In genomic region chr6:146364816-146365594, GRCh38 we compare ENCODE assay signal across 19 cellular contexts.
"Had no signal": no experiment of that assay in that cellular context is flagged by ENCODE, and none has a peak within 500 bp of the region (broad histone marks: within the 10 kb centered on the region; RNA-seq: fewer than 3 reads in every experiment).

No MANE protein-coding gene starts in this region.

- H3K4me1 Mint-ChIP-seq: memory B cell, nephron had no signal

- H3K27ac Mint-ChIP-seq: memory B cell; nephron; T-helper 2 cell treated with Interferon-gamma antibody and Interleukin-4, amounts not matched to agents 5 μg/mL and 100 μg/mL, for 36 hours; type B pancreatic cell had no signal

- H3K27me3 Mint-ChIP-seq: memory B cell had no signal

- ATAC-seq: left lobe of liver, psoas muscle, right lobe of liver had no signal

- H3K36me3 Mint-ChIP-seq: memory B cell, type B pancreatic cell had no signal

- DNase-seq: activated CD4-positive, CD25-positive, alpha-beta regulatory T cell treated with anti-CD3 and anti-CD28 coated beads, Interleukin-2, amount 50 U/mL, for 72 hours; activated CD8-positive, alpha-beta memory T cell treated with anti-CD3 and anti-CD28 coated beads for 24 hours; activated naive CD4-positive, alpha-beta T cell; adrenal gland; central memory CD4-positive, alpha-beta T cell; cortex of kidney; effector memory CD4-positive, alpha-beta T cell; erythroblast; glutamatergic neuron; occipital lobe; psoas muscle; right lobe of liver; stimulated activated naive CD4-positive, alpha-beta T cell; SW 1271 had no signal

- H3K9me3 Mint-ChIP-seq: memory B cell; T-helper 2 cell treated with Interferon-gamma antibody and Interleukin-4, amounts not matched to agents 5 μg/mL and 100 μg/mL, for 36 hours; type B pancreatic cell had no signal

- H3K4me3 Mint-ChIP-seq: memory B cell; nephron; T-helper 2 cell treated with Interferon-gamma antibody and Interleukin-4, amounts not matched to agents 5 μg/mL and 100 μg/mL, for 36 hours; type B pancreatic cell had no signal
